ENCODE assay signal across 9 cellular contexts in genomic region chr2:224359569-224359968, GRCh38. TPM values are rescaled to one million over a fixed set of nuclear protein-coding genes. Genes with fewer than 3 reads are reported as not detected.
DNase-seq lines count a peak whose midpoint lies in the region; ATAC-seq and TF ChIP-seq lines count a peak whose summit lies in the region.
"Had no signal": no experiment of that assay in that cellular context is flagged by ENCODE, and none has a peak within 500 bp of the region (broad histone marks: within the 10 kb centered on the region; RNA-seq: fewer than 3 reads in every experiment).

No MANE protein-coding gene starts in this region.

- intact Hi-C loops in esophagus muscularis mucosa (cut with DNase I): loop anchor here (10.0 kb wide), 1 partner anchor 415 kb away; no protein-coding TSS in a partner anchor

- no peaks in the 10 kb centered on the region for H3K4me1 ChIP-seq in esophagus muscularis mucosa

- H3K9me3 ChIP-seq in esophagus muscularis mucosa: no peaks in the 10 kb centered on the region

- no peak for TF ChIP-seq POLR2A in esophagus muscularis mucosa (IDR thresholded peaks at IDR 0.05; ENCODE audit: low read depth)

- ATAC-seq in HG02981 (IDR thresholded peaks at IDR 0.05; ENCODE audit: unreplicated experiment): no peak

- DNase-seq in GM10266 (ENCODE audit: extremely low spot score) (peak; percentile 19), NCI-H748 (lab: John Stamatoyannopoulos, UW; ENCODE audit: unreplicated experiment) (peak; percentile 29), esophagus muscularis mucosa (ENCODE audit: extremely low spot score) (peak; percentile 50), GF-D8 (lab: John Stamatoyannopoulos, UW) (no peak), OCI-M2 (lab: John Stamatoyannopoulos, UW; ENCODE audit: unreplicated experiment) (no peak), NCI-H446 treated with DMSO at 0.1 percent for 48 hours (lab: John Stamatoyannopoulos, UW) (no peak)
- DNase-seq: activated CD4-positive, alpha-beta T cell treated with anti-CD3 and anti-CD28 coated beads, Interleukin-2, amount 50 U/mL, for 4 hours had no signal

- TF ChIP-seq CTCF in 22Rv1 (IDR thresholded peaks at IDR 0.05) (peak; percentile 44), GM10266 (IDR thresholded peaks at IDR 0.05; ENCODE audit: control insufficient read depth, insufficient read depth, low read depth, missing control alignments) (peak; percentile 39), esophagus muscularis mucosa (IDR thresholded peaks at IDR 0.05) (peak in 1 of 3 experiments; percentile 13)

- H3K27me3 ChIP-seq in esophagus muscularis mucosa: no peaks in the 10 kb centered on the region

- 79% methylated on average over 3 of the region's 3 CpGs for WGBS in esophagus muscularis mucosa

- H3K4me3 ChIP-seq in esophagus muscularis mucosa: no peak overlapping the region

- H3K27ac ChIP-seq in 22Rv1 (no peak overlapping the region), esophagus muscularis mucosa (replicated peaks in 1 of 4) (no peak overlapping the region)

- no peak for TF ChIP-seq EP300 in esophagus muscularis mucosa (IDR thresholded peaks at IDR 0.05)

- H3K36me3 ChIP-seq in esophagus muscularis mucosa: no peaks in the 10 kb centered on the region

RNA-seq across cellular contexts. Expression of gene FAM124B, which starts 42.3 kb away (rescaled TPM):
- total RNA-seq in esophagus muscularis mucosa: 1 to 10 TPM; 2.3 to 6.2 (median 3.7) TPM

Comparison
In these comparisons a context has a peak if more than half of its experiments do, and no peak if none do; other contexts are left out.
1. DNase-seq: peak in GM10266 (single experiment), NCI-H748 (single experiment) and esophagus muscularis mucosa (single experiment); none in GF-D8 (single experiment), OCI-M2 (single experiment) and NCI-H446 treated with DMSO at 0.1 percent for 48 hours (single experiment).